In genomic region chr1:209871430-209871829, GRCh38 we compare ENCODE assay signal across 18 cellular contexts.
"Had no signal": no experiment of that assay in that cellular context is flagged by ENCODE, and none has a peak within 500 bp of the region (broad histone marks: within the 10 kb centered on the region; RNA-seq: fewer than 3 reads in every experiment).

No MANE protein-coding gene starts in this region.

- ATAC-seq: heart left ventricle, natural killer cell, right cardiac atrium had no signal

- H3K27ac ChIP-seq: heart left ventricle, ovary, suprapubic skin, upper lobe of left lung, uterus had no signal

- H3K4me1 Mint-ChIP-seq: natural killer cell had no signal

- H3K4me3 Mint-ChIP-seq: endodermal cell, mesothelial cell of epicardium, natural killer cell, neural crest cell had no signal

- H3K36me3 Mint-ChIP-seq: mesothelial cell of epicardium had no signal

- H3K9me3 ChIP-seq: ovary, suprapubic skin, thyroid gland, uterus had no signal

- H3K4me3 ChIP-seq: heart left ventricle, ovary, suprapubic skin, thyroid gland, upper lobe of left lung, uterus had no signal

- H3K27ac Mint-ChIP-seq: endodermal cell, natural killer cell had no signal

- DNase-seq: dermis blood vessel endothelial cell; effector CD4-positive, alpha-beta T cell; endodermal cell; heart left ventricle; hippocampal formation; kidney glomerular epithelial cell; natural killer cell; ovary; right cardiac atrium; small intestine; stimulated activated CD4-positive, alpha-beta T cell treated with anti-CD3 and anti-CD28 coated beads, Interleukin-12 subunit alpha, Interleukin-12 subunit beta, amount 100 ng/mL, for 4 hours; stimulated activated naive CD4-positive, alpha-beta T cell treated with Interleukin-2 at 50 U/mL for 16 hours; thyroid gland; upper lobe of left lung; uterus had no signal

- H3K36me3 ChIP-seq: heart left ventricle, ovary, suprapubic skin, thyroid gland, upper lobe of left lung, uterus had no signal

- H3K27me3 ChIP-seq: ovary, suprapubic skin, thyroid gland, upper lobe of left lung, uterus had no signal
